11 cellular contexts compared by ENCODE assay signal in genomic region chr2:43340945-43341356, GRCh38.
DNase-seq lines count a peak whose midpoint lies in the region; ATAC-seq and TF ChIP-seq lines count a peak whose summit lies in the region.
"Had no signal": no experiment of that assay in that cellular context is flagged by ENCODE, and none has a peak within 500 bp of the region (broad histone marks: within the 10 kb centered on the region; RNA-seq: fewer than 3 reads in every experiment).

No MANE protein-coding gene starts in this region.

- H3K9me3 ChIP-seq in heart right ventricle, result no peaks in the 10 kb centered on the region
- no peaks in the 10 kb centered on the region for H3K9me3 ChIP-seq in mesodermal cell (ENCODE audit: control insufficient read depth, low read length)
- no peaks in the 10 kb centered on the region for H3K9me3 ChIP-seq in ovary

- TF ChIP-seq POLR2A in ovary (IDR thresholded peaks at IDR 0.05), result no peak

- DNase-seq in heart right ventricle, result no peak
- DNase-seq in Right ventricle myocardium superior, result no peak
- DNase-seq in epithelial cell of esophagus (ENCODE audit: low read depth), result peak; percentile 61
- DNase-seq in NCI-H2171 treated with DMSO at 0.1 percent for 48 hours (lab: John Stamatoyannopoulos, UW), result no peak
- no peak for DNase-seq in ovary
- DNase-seq: cortex of kidney, left colon, NCI-H1930 had no signal

- WGBS in heart right ventricle, 2 donors, result 60 to 82% methylated on average over 1 of the region's 1 CpG
- WGBS in mesodermal cell (ENCODE audit: insufficient coverage in 2 of 2), 2 experiments, result 70 to 100% methylated on average over 1 of the region's 1 CpG
- whole genome bisulfite sequencing in ovary, 3 donors, result 71 to 89% (median 77%) methylated on average over 1 of the region's 1 CpG

- intact Hi-C loops in heart right ventricle (cut with DNase I) (loop anchor here in 1 of 10 donors (5.0 kb wide), 1 partner anchor 74 kb away; no protein-coding TSS in a partner anchor), Right ventricle myocardium superior (cut with DNase I) (no loop called here), ovary (cut with DNase I) (loop anchor here in 2 of 4 donors (10.0 kb wide), 2 partner anchors 54 to 376 kb away; no protein-coding TSS in a partner anchor)

- H3K27me3 ChIP-seq in heart right ventricle (no peaks in the 10 kb centered on the region), ovary (no peaks in the 10 kb centered on the region)

- no peak overlapping the region for H3K4me3 ChIP-seq in heart right ventricle
- no peak overlapping the region for H3K4me3 ChIP-seq in epithelial cell of esophagus (ENCODE audit: low read length)
- no peak overlapping the region for H3K4me3 ChIP-seq in mesodermal cell (ENCODE audit: extremely low read depth, insufficient read depth, low read length, poor library complexity, severe bottlenecking)
- H3K4me3 ChIP-seq in ovary, result no peak overlapping the region

- H3K36me3 ChIP-seq in heart right ventricle (peaks cover 0 to 11% (median 0%) of the 10 kb centered on the region in 9 donors), mesodermal cell (ENCODE audit: control insufficient read depth, insufficient read depth, low read length) (no peaks in the 10 kb centered on the region), ovary (no peaks in the 10 kb centered on the region)

- ATAC-seq in heart right ventricle (peak in 3 of 8 donors; percentile 13 to 48 (median 34)), Right ventricle myocardium superior (ENCODE audit: poor library complexity) (no peak), GM18502 (IDR thresholded peaks at IDR 0.05; ENCODE audit: poor library complexity, unreplicated experiment) (no peak), HG03565 (IDR thresholded peaks at IDR 0.05; ENCODE audit: unreplicated experiment) (no peak)
- ATAC-seq: left colon had no signal

- H3K4me1 ChIP-seq in heart right ventricle (peaks cover 19 to 75% (median 53%) of the 10 kb centered on the region in 9 donors), mesodermal cell (ENCODE audit: control insufficient read depth, insufficient read depth, low read length, poor library complexity, severe bottlenecking) (peaks cover 59% of the 10 kb centered on the region), ovary (ENCODE audit: insufficient read depth) (peaks cover 32% of the 10 kb centered on the region)

- no peak for TF ChIP-seq EP300 in ovary (IDR thresholded peaks at IDR 0.05)

- peak overlapping the region in 7 of 10 donors; percentile 56 to 85 (median 72) for H3K27ac ChIP-seq in heart right ventricle
- H3K27ac ChIP-seq in mesodermal cell (ENCODE audit: low read depth, low read length, severe bottlenecking), result peak overlapping the region; percentile 82
- H3K27ac ChIP-seq in ovary, result no peak overlapping the region

- TF ChIP-seq CTCF in heart right ventricle (IDR thresholded peaks at IDR 0.05) (no peak), epithelial cell of esophagus (IDR thresholded peaks at IDR 0.05; ENCODE audit: insufficient read depth, low read depth, low read length, missing control alignments) (no peak), ovary (IDR thresholded peaks at IDR 0.05) (no peak)

Comparison
In these comparisons a context has a peak if more than half of its experiments do, and no peak if none do; other contexts are left out.
1. H3K27ac ChIP-seq: peak in heart right ventricle (7 of 10) and mesodermal cell (single experiment); none in ovary (0 of 2).